9 cellular contexts compared by ENCODE assay signal in genomic region chr13:48402325-48402962, GRCh38. TPM values are rescaled to one million over a fixed set of nuclear protein-coding genes. Genes with fewer than 3 reads are reported as not detected.
A peak's percentile ranks its signal among the peaks of the same experiment; 100 is the strongest.
DNase-seq lines count a peak whose midpoint lies in the region; ATAC-seq and TF ChIP-seq lines count a peak whose summit lies in the region.
"Had no signal": no experiment of that assay in that cellular context is flagged by ENCODE, and none has a peak within 500 bp of the region (broad histone marks: within the 10 kb centered on the region; RNA-seq: fewer than 3 reads in every experiment).

No MANE protein-coding gene starts in this region.

- no peak for DNase-seq in activated T-cell treated with anti-CD3 and anti-CD28 coated beads, Interleukin-2, amount 50 U/mL, for 4 hours
- no peak for DNase-seq in activated T-cell treated with anti-CD3 and anti-CD28 coated beads for 4 hours
- DNase-seq in T-helper 2 cell treated with Interferon-gamma antibody and Interleukin-4, amounts not matched to agents 5 μg/mL and 100 μg/mL, for 36 hours (ENCODE audit: low spot score), result peak; percentile 17
- DNase-seq in fibroblast of the aortic adventitia (ENCODE audit: low read depth), result peak; percentile 11
- DNase-seq in thoracic aorta (ENCODE audit: low spot score), result no peak
- no peak for DNase-seq in anterior cingulate cortex (lab: John Stamatoyannopoulos, UW)

- H3K4me3 ChIP-seq in fibroblast of the aortic adventitia (ENCODE audit: low read depth, low read length) (no peak overlapping the region), thoracic aorta (no peak overlapping the region)

- no peak for TF ChIP-seq CTCF in fibroblast of the aortic adventitia (IDR thresholded peaks at IDR 0.05; ENCODE audit: insufficient read depth, low read length)
- TF ChIP-seq CTCF in thoracic aorta (IDR thresholded peaks at IDR 0.05), result no peak

- H3K36me3 Mint-ChIP-seq in activated T-cell treated with anti-CD3 and anti-CD28 coated beads, Interleukin-2, amount 50 U/mL, for 4 hours (ENCODE audit: insufficient read depth), result no peaks in the 10 kb centered on the region
- H3K36me3 Mint-ChIP-seq in T-helper 2 cell treated with Interferon-gamma antibody and Interleukin-4, amounts not matched to agents 5 μg/mL and 100 μg/mL, for 36 hours (ENCODE audit: low read depth), result peaks cover 27% of the 10 kb centered on the region

- no peaks in the 10 kb centered on the region for H3K9me3 ChIP-seq in thoracic aorta

- peak overlapping the region; percentile 71 to 78 for H3K27ac ChIP-seq in thoracic aorta

- no peaks in the 10 kb centered on the region for H3K36me3 ChIP-seq in thoracic aorta

- H3K27me3 ChIP-seq in thoracic aorta (replicated peaks; ENCODE audit: insufficient read depth), result no peaks in the 10 kb centered on the region

- no peaks in the 10 kb centered on the region for H3K9me3 Mint-ChIP-seq in activated T-cell treated with anti-CD3 and anti-CD28 coated beads, Interleukin-2, amount 50 U/mL, for 4 hours
- H3K9me3 Mint-ChIP-seq in T-helper 2 cell treated with Interferon-gamma antibody and Interleukin-4, amounts not matched to agents 5 μg/mL and 100 μg/mL, for 36 hours, result no peaks in the 10 kb centered on the region

- peak overlapping the region; percentile 66 for H3K27ac Mint-ChIP-seq in T-helper 2 cell treated with Interferon-gamma antibody and Interleukin-4, amounts not matched to agents 5 μg/mL and 100 μg/mL, for 36 hours
- H3K27ac Mint-ChIP-seq: progenitor cell of endocrine pancreas had no signal

- peaks cover 54 to 86% of the 10 kb centered on the region in 2 donors for H3K4me1 ChIP-seq in thoracic aorta (ENCODE audit: control insufficient read depth in 1 of 2, low read depth in 2 of 2)

- no peaks in the 10 kb centered on the region for H3K27me3 Mint-ChIP-seq in activated T-cell treated with anti-CD3 and anti-CD28 coated beads, Interleukin-2, amount 50 U/mL, for 4 hours (ENCODE audit: low read depth)
- H3K27me3 Mint-ChIP-seq in T-helper 2 cell treated with Interferon-gamma antibody and Interleukin-4, amounts not matched to agents 5 μg/mL and 100 μg/mL, for 36 hours (ENCODE audit: low read depth), result no peaks in the 10 kb centered on the region
- H3K27me3 Mint-ChIP-seq: progenitor cell of endocrine pancreas had no signal

- ATAC-seq in activated T-cell treated with anti-CD3 and anti-CD28 coated beads, Interleukin-2, amount 50 U/mL, for 4 hours, result no peak
- ATAC-seq in thoracic aorta (ENCODE audit: insufficient number of reproducible peaks, low FRiP score, low read depth) (no peak), HG03196 (IDR thresholded peaks at IDR 0.05; ENCODE audit: unreplicated experiment) (no peak), GM19463 (IDR thresholded peaks at IDR 0.05; ENCODE audit: unreplicated experiment) (no peak)

- H3K4me1 Mint-ChIP-seq in activated T-cell treated with anti-CD3 and anti-CD28 coated beads, Interleukin-2, amount 50 U/mL, for 4 hours (ENCODE audit: low read depth), result peaks cover 81% of the 10 kb centered on the region
- H3K4me1 Mint-ChIP-seq in T-helper 2 cell treated with Interferon-gamma antibody and Interleukin-4, amounts not matched to agents 5 μg/mL and 100 μg/mL, for 36 hours (ENCODE audit: low read depth), result peaks cover 61% of the 10 kb centered on the region

- peak overlapping the region; percentile 37 for H3K4me3 Mint-ChIP-seq in activated T-cell treated with anti-CD3 and anti-CD28 coated beads, Interleukin-2, amount 50 U/mL, for 4 hours
- H3K4me3 Mint-ChIP-seq in T-helper 2 cell treated with Interferon-gamma antibody and Interleukin-4, amounts not matched to agents 5 μg/mL and 100 μg/mL, for 36 hours, result peak overlapping the region; percentile 59

RNA-seq across cellular contexts. Expression of gene LPAR6, which starts 10.5 kb away (rescaled TPM):
- 1 to 10 TPM; 2.0 to 4.5 (median 3.8) TPM for total RNA-seq in activated T-cell treated with anti-CD3 and anti-CD28 coated beads, Interleukin-2, amount 50 U/mL, for 4 hours
- total RNA-seq in fibroblast of the aortic adventitia (ENCODE audit: low replicate concordance) (0.90 and 11.2 TPM in 2 replicates), thoracic aorta (10 to 100 TPM; 24.8 to 46.6 TPM)

Comparison
In these comparisons a context has a peak if more than half of its experiments do, and no peak if none do; other contexts are left out.
1. DNase-seq: peak in T-helper 2 cell treated with Interferon-gamma antibody and Interleukin-4, amounts not matched to agents 5 μg/mL and 100 μg/mL, for 36 hours (single experiment) and fibroblast of the aortic adventitia (single experiment); none in activated T-cell treated with anti-CD3 and anti-CD28 coated beads, Interleukin-2, amount 50 U/mL, for 4 hours (single experiment), activated T-cell treated with anti-CD3 and anti-CD28 coated beads for 4 hours (single experiment), thoracic aorta (single experiment) and anterior cingulate cortex (0 of 58).